Comparison of ENCODE assay signal across 8 cellular contexts in the genomic region with DNA sequence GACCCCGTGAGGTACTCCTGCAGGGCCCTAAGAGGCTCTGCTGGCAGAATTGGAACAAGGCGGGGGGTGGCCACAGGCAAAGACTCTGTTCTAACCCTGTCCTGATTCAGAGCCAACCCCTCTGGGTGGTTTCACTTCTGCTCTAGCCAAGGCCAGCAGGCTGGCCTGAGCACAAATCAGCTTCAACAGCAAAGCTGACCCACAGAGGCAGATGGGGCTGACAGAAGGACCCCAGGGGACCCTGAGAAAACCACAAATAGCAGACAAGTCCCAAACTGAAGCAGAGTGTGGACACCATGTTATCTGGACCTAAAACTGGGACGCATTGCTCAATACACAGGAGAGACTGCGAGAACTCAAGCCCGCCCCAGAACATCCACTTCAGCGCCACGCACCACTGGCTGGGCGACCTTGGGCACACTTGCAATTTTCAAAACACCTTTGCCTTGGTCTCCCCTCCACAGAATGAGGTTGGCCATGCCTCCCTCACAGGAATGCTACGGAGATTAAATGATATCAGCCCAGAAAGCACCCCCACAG.
DNase-seq lines count a peak whose midpoint lies in the region; ATAC-seq lines count a peak whose summit lies in the region.

No MANE protein-coding gene starts in this region.

- H3K14ac ChIP-seq in neuronal stem cell (ENCODE audit: low read length), result no peak overlapping the region

- H3K27ac ChIP-seq in neuronal stem cell (replicated peaks; ENCODE audit: low read length), result no peak overlapping the region

- DNase-seq in NOMO-1 treated with dmso at 0.1 percent for 144 hours (lab: John Stamatoyannopoulos, UW; ENCODE audit: unreplicated experiment), result peak; percentile 42
- DNase-seq in neuronal stem cell (ENCODE audit: low spot score), result no peak
- no peak for DNase-seq in effector memory CD8-positive, alpha-beta T cell
- no peak for DNase-seq in GDM1 (lab: John Stamatoyannopoulos, UW)
- no peak for DNase-seq in NCI-H187 treated with DMSO at 0.1 percent for 48 hours (lab: John Stamatoyannopoulos, UW)
- DNase-seq in superior temporal gyrus (ENCODE audit: extremely low spot score), result no peak

- H2BK15ac ChIP-seq in neuronal stem cell (ENCODE audit: low read length), result no peak overlapping the region

- no peaks in the 10 kb centered on the region for H3K9me3 Mint-ChIP-seq in effector memory CD8-positive, alpha-beta T cell

- H3K4me3 Mint-ChIP-seq in effector memory CD8-positive, alpha-beta T cell, result no peak overlapping the region

- H3K27me3 Mint-ChIP-seq in effector memory CD8-positive, alpha-beta T cell, result peaks cover 26 to 55% of the 10 kb centered on the region in 2 donors

- H2AFZ ChIP-seq in neuronal stem cell (ENCODE audit: low read length), result no peak overlapping the region

- H2BK12ac ChIP-seq in neuronal stem cell (ENCODE audit: low read length), result no peak overlapping the region

- H3K27me3 ChIP-seq in neuronal stem cell (ENCODE audit: control insufficient read depth in 3 of 3, insufficient read depth in 3 of 3, low read depth in 1 of 3, low read length in 3 of 3), result no peaks in the 10 kb centered on the region

- H3K27ac Mint-ChIP-seq in effector memory CD8-positive, alpha-beta T cell, result no peak overlapping the region

- no peak overlapping the region for H2BK5ac ChIP-seq in neuronal stem cell (ENCODE audit: low read length)

- no peak overlapping the region for H3K4ac ChIP-seq in neuronal stem cell (ENCODE audit: low read length)

- no peak overlapping the region for H3K4me3 ChIP-seq in neuronal stem cell (ENCODE audit: low read length in 2 of 2)

- ATAC-seq in GM18861 (IDR thresholded peaks at IDR 0.05; ENCODE audit: unreplicated experiment) (peak; percentile 95), HG02759 (IDR thresholded peaks at IDR 0.05; ENCODE audit: unreplicated experiment) (peak; percentile 94)
- no peak for ATAC-seq in effector memory CD8-positive, alpha-beta T cell (replicated peaks)

- no peaks in the 10 kb centered on the region for H3K4me1 Mint-ChIP-seq in effector memory CD8-positive, alpha-beta T cell (ENCODE audit: low read depth in 2 of 2)

- H4K91ac ChIP-seq in neuronal stem cell (ENCODE audit: low read depth, low read length, poor library complexity), result no peak overlapping the region

- H3K79me1 ChIP-seq in neuronal stem cell (ENCODE audit: low read depth, low read length), result no peaks in the 10 kb centered on the region

- no peaks in the 10 kb centered on the region for H3K36me3 Mint-ChIP-seq in effector memory CD8-positive, alpha-beta T cell (ENCODE audit: insufficient read depth)

- H3K9me3 ChIP-seq in neuronal stem cell (replicated peaks in 1 of 2; ENCODE audit: control insufficient read depth in 2 of 2, insufficient read depth in 1 of 2, low read depth in 1 of 2, low read length in 2 of 2), result no peaks in the 10 kb centered on the region

- no peak overlapping the region for H2BK120ac ChIP-seq in neuronal stem cell (ENCODE audit: low read depth, low read length)

- peak overlapping the region; percentile 54 for H3K18ac ChIP-seq in neuronal stem cell (ENCODE audit: low read length)

- H2AK5ac ChIP-seq in neuronal stem cell (ENCODE audit: low read depth, low read length), result no peak overlapping the region

- no peak overlapping the region for H3K23ac ChIP-seq in neuronal stem cell (ENCODE audit: low read depth, low read length, poor library complexity)

- no peak overlapping the region for H3K9ac ChIP-seq in neuronal stem cell (ENCODE audit: low read depth, low read length, poor library complexity)

- WGBS in neuronal stem cell (ENCODE audit: extremely low coverage in 2 of 2, insufficient read length in 2 of 2, insufficient replicate concordance in 1 of 2), 2 donors, result no CpG with 5 or more reads among the region's 9 CpGs

- H3K36me3 ChIP-seq in neuronal stem cell (replicated peaks in 1 of 2; ENCODE audit: control insufficient read depth in 2 of 2, insufficient read depth in 2 of 2, low read length in 2 of 2), result no peaks in the 10 kb centered on the region

- H3K4me1 ChIP-seq in neuronal stem cell (ENCODE audit: control insufficient read depth in 2 of 2, insufficient read depth in 1 of 2, low read depth in 1 of 2, low read length in 2 of 2), result peaks cover 6 to 11% of the 10 kb centered on the region in 2 donors

- no peak overlapping the region for H4K8ac ChIP-seq in neuronal stem cell (ENCODE audit: low read depth, low read length)

- H3K4me2 ChIP-seq in neuronal stem cell (ENCODE audit: insufficient read depth, low read length, poor library complexity, severe bottlenecking), result no peak overlapping the region
